ENCODE assay signal across 18 cellular contexts in the genomic region with DNA sequence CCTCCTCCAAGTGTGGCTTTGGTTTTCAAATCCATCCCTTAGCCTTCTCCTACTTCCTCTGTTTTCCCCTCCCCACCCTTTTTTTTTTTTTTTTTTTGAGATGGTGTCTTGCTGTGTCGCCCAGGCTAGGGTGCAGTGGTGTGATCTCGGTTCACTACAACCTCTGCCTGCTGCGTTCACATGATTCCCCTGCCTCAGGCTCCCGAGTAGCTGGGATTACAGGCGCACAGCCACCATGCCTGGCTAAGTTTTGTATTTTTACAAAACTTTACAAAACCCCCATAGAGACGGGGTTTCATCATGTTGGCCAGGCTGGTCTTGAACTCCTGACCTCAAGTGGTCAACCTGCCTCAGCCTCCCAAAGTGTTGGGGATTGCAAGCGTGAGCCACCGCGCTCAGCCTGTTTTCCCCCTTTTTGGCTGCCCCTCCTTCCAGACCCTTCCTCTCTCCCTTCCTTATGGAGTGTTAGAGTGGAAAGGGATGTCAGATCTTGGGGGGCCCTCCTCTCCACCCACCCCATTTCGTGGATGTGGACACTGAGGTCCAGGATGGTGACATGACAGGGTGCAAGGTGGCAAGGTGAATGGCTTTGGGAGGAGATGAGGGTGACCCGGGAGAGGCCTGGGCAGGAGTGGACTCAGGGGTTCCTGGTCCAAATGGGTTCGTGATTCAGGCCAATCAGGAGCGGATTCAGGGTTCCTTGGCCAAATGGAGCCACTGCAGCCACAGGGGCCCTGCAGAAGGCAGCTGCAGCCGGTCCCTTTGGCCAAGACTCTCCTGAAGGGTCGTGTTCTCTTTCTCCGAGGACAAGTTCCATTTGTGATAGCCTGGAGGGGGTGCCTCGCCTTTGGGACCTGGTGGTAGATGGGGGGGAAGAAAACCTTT. TPM values are rescaled to one million over a fixed set of nuclear protein-coding genes. Genes with fewer than 3 reads are reported as not detected.
DNase-seq lines count a peak whose midpoint lies in the region; ATAC-seq and TF ChIP-seq lines count a peak whose summit lies in the region.
"Had no signal": no experiment of that assay in that cellular context is flagged by ENCODE, and none has a peak within 500 bp of the region (broad histone marks: within the 10 kb centered on the region; RNA-seq: fewer than 3 reads in every experiment).

No MANE protein-coding gene starts in this region.

- no peak for TF ChIP-seq POLR2A in transverse colon (IDR thresholded peaks at IDR 0.05)

- H3K4me3 Mint-ChIP-seq in IgD-negative memory B cell = no peak overlapping the region
- no peak overlapping the region for H3K4me3 Mint-ChIP-seq in central memory CD8-positive, alpha-beta T cell

- peaks cover 34 to 44% (median 36%) of the 10 kb centered on the region in 3 donors for H3K4me1 Mint-ChIP-seq in IgD-negative memory B cell
- H3K4me1 Mint-ChIP-seq in central memory CD8-positive, alpha-beta T cell = peaks cover 56% of the 10 kb centered on the region

- WGBS in transverse colon (ENCODE audit: low coverage in 1 of 2), 2 donors = 78% methylated on average over 17 of the region's 17 CpGs; no CpG with 5 or more reads in 1 of the 2 donors

- no peak for TF ChIP-seq CTCF in transverse colon (IDR thresholded peaks at IDR 0.05)
- TF ChIP-seq CTCF in GM20000 (IDR thresholded peaks at IDR 0.05; ENCODE audit: extremely low read depth, missing control alignments) = no peak

- DNase-seq in central memory CD8-positive, alpha-beta T cell (ENCODE audit: low spot score in 2 of 2) = no peak
- DNase-seq in posterior vena cava (ENCODE audit: low spot score) (peak; percentile 70), transverse colon (no peak), GM20000 (ENCODE audit: low spot score) (no peak), NCI-H1417 treated with DMSO at 0.1 percent for 48 hours (lab: John Stamatoyannopoulos, UW) (no peak)
- DNase-seq: activated CD4-positive, alpha-beta T cell treated with anti-CD3 and anti-CD28 coated beads for 1 hour; BE2C; DMS79 treated with DMSO at 0.1 percent for 48 hours; mammary epithelial cell; NCI-H1436 treated with DMSO at 0.1 percent for 48 hours; NCI-H510A; small intestine; substantia nigra had no signal

- H3K27ac ChIP-seq in BLaER1 (0 out of 2 replicates have a peak overlapping the region, but pooled peaks have one; percentile 31), transverse colon (peak overlapping the region in 2 of 4 donors; percentile 7 to 14)
- H3K27ac ChIP-seq: KMS-11 had no signal

- H3K27me3 Mint-ChIP-seq in IgD-negative memory B cell = no peaks in the 10 kb centered on the region
- H3K27me3 Mint-ChIP-seq in central memory CD8-positive, alpha-beta T cell = no peaks in the 10 kb centered on the region

- intact Hi-C loops in posterior vena cava (cut with DNase I) (no loop called here), transverse colon (cut with DNase I; ENCODE audit: low total_unique reads) (loop anchor here (10.0 kb wide), 1 partner anchor 99 kb away; a partner anchor contains a TSS)

- no peak for TF ChIP-seq EP300 in transverse colon (IDR thresholded peaks at IDR 0.05; ENCODE audit: low read depth)

- H3K36me3 Mint-ChIP-seq in IgD-negative memory B cell = peaks cover 2% of the 10 kb centered on the region
- peaks cover 13% of the 10 kb centered on the region for H3K36me3 Mint-ChIP-seq in central memory CD8-positive, alpha-beta T cell (ENCODE audit: insufficient read depth)

- 0 out of 2 replicates have a peak overlapping the region, but pooled peaks have one; percentile 87 for H3K4me2 ChIP-seq in BLaER1
- H3K4me2 ChIP-seq: KMS-11 had no signal

- H3K27ac Mint-ChIP-seq in IgD-negative memory B cell = peak overlapping the region; percentile 72 to 85 (median 76)
- peak overlapping the region; percentile 56 for H3K27ac Mint-ChIP-seq in central memory CD8-positive, alpha-beta T cell (ENCODE audit: low read depth)

- in situ Hi-C loops in transverse colon (cut with MboI; ENCODE audit: low pct_ligation_motif_present in 1 of 4, low pct_unique_long_range_greater_than_20kb in 1 of 4, low sequenced_read_pairs in 3 of 4) = no loop called here

- no peak for ATAC-seq in central memory CD8-positive, alpha-beta T cell (replicated peaks; ENCODE audit: extremely low read depth, poor library complexity, severe bottlenecking)
- no peak for ATAC-seq in GM21717 (IDR thresholded peaks at IDR 0.05; ENCODE audit: unreplicated experiment)
- ATAC-seq: HCT116 had no signal

- H3K27me3 ChIP-seq in BLaER1 = no peaks in the 10 kb centered on the region
- no peaks in the 10 kb centered on the region for H3K27me3 ChIP-seq in transverse colon
- H3K27me3 ChIP-seq: BE2C had no signal

- H3K9me3 ChIP-seq in BLaER1 = no peaks in the 10 kb centered on the region
- no peaks in the 10 kb centered on the region for H3K9me3 ChIP-seq in transverse colon
- H3K9me3 ChIP-seq: BE2C had no signal

- H3K9me3 Mint-ChIP-seq in IgD-negative memory B cell = no peaks in the 10 kb centered on the region
- H3K9me3 Mint-ChIP-seq in central memory CD8-positive, alpha-beta T cell = no peaks in the 10 kb centered on the region

- peaks cover 85% of the 10 kb centered on the region for H4K20me1 ChIP-seq in BLaER1

- peaks cover 40% of the 10 kb centered on the region for H3K36me3 ChIP-seq in BLaER1
- H3K36me3 ChIP-seq in transverse colon = no peaks in the 10 kb centered on the region

- H3K4me1 ChIP-seq in BLaER1 (peaks cover 56% of the 10 kb centered on the region), transverse colon (peaks cover 0 to 28% (median 27%) of the 10 kb centered on the region in 4 donors)
- H3K4me1 ChIP-seq: BE2C had no signal

- H3K4me3 ChIP-seq in BLaER1 (no peak overlapping the region), transverse colon (no peak overlapping the region)

- H3K9ac ChIP-seq in BLaER1 = no peak overlapping the region; the same call in 1 of the 2 replicates
- H3K9ac ChIP-seq: KMS-11 had no signal

RNA-seq across cellular contexts. Expression of a gene that starts 4.8 kb away (rescaled TPM):
- polyA plus RNA-seq in IgD-negative memory B cell = 5.8 TPM
- 10 to 100 TPM; 26.2 to 27.8 TPM for total RNA-seq in posterior vena cava
- 10 to 100 TPM; 17.1 to 67.3 (median 36.9) TPM for total RNA-seq in transverse colon
